ENCODE assay signal across 17 cellular contexts in the genomic region with DNA sequence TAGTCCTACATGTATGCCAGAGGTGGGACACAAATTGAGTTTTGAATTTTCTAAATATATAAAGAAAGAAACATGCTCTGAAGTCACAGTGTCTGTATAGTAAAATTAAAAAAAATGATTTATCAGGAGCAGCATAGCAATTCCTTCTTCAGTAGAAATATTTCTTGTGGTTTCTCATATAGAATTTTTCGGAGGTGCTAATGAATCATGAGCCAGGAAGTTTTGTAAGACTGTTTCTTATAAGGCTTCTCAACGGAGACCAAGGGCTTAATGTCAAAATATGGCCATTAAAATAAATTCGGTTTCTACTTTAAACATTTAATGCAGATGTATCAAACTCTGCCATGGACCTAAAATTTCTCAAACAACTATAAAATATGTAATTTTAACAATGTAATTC.
"Had no signal": no experiment of that assay in that cellular context is flagged by ENCODE, and none has a peak within 500 bp of the region (broad histone marks: within the 10 kb centered on the region; RNA-seq: fewer than 3 reads in every experiment).

No MANE protein-coding gene starts in this region.

- H3K27me3 ChIP-seq: dorsolateral prefrontal cortex, left lung, ovary, right lobe of liver, suprapubic skin had no signal

- H3K36me3 ChIP-seq: left lung, ovary, right lobe of liver, suprapubic skin had no signal

- H3K27me3 Mint-ChIP-seq: activated naive CD8-positive, alpha-beta T cell treated with anti-CD3 and anti-CD28 coated beads, Interleukin-2, amount 10 ng/mL, durations not matched to agents 7 days and 5 days; type B pancreatic cell had no signal

- H3K27ac Mint-ChIP-seq: activated naive CD8-positive, alpha-beta T cell treated with anti-CD3 and anti-CD28 coated beads, Interleukin-2, amount 10 ng/mL, durations not matched to agents 7 days and 5 days; activated T-helper 1 cell treated with anti-CD3 and anti-CD28 coated beads, Interleukin-12 subunit alpha, Interleukin-12 subunit beta, Interleukin-2, Interleukin-4 antibody, amounts not matched to agents 30 ng/mL and 10 ng/mL and 1 ng/mL, durations not matched to agents 14 hours and 24 hours and 36 hours; T-helper 2 cell treated with Interferon-gamma antibody and Interleukin-4, amounts not matched to agents 5 μg/mL and 100 μg/mL, for 36 hours; type B pancreatic cell had no signal

- H3K9me3 Mint-ChIP-seq: activated naive CD8-positive, alpha-beta T cell treated with anti-CD3 and anti-CD28 coated beads, Interleukin-2, amount 10 ng/mL, durations not matched to agents 7 days and 5 days; naive B cell; stimulated activated naive CD8-positive, alpha-beta T cell treated with anti-CD3 and anti-CD28 coated beads, Interleukin-15, Interleukin-2, amounts not matched to agents 100 ng/mL and 50 ng/mL, for 24 hours; T-helper 2 cell treated with Interferon-gamma antibody and Interleukin-4, amounts not matched to agents 5 μg/mL and 100 μg/mL, for 36 hours; type B pancreatic cell had no signal

- H3K36me3 Mint-ChIP-seq: activated naive CD8-positive, alpha-beta T cell treated with anti-CD3 and anti-CD28 coated beads, Interleukin-2, amount 10 ng/mL, durations not matched to agents 7 days and 5 days; naive B cell; type B pancreatic cell had no signal

- H3K4me1 ChIP-seq: right lobe of liver had no signal

- H3K27ac ChIP-seq: dorsolateral prefrontal cortex, ovary, right lobe of liver, suprapubic skin had no signal

- ATAC-seq: activated CD4-positive, CD25-positive, alpha-beta regulatory T cell treated with anti-CD3 and anti-CD28 coated beads, Interleukin-2, amount 50 U/mL, for 24 hours; right lobe of liver had no signal

- DNase-seq: activated CD4-positive, alpha-beta T cell treated with anti-CD3 and anti-CD28 coated beads, Interleukin-2, amount 50 U/mL, for 1 hour; activated naive CD4-positive, alpha-beta T cell; activated naive CD8-positive, alpha-beta T cell treated with anti-CD3 and anti-CD28 coated beads, Interleukin-2, amount 10 ng/mL, durations not matched to agents 7 days and 5 days; aorta; dorsolateral prefrontal cortex; kidney; left lung; mammary epithelial cell; naive B cell; ovary; right lobe of liver had no signal

- H3K9me3 ChIP-seq: left lung, ovary, right lobe of liver, suprapubic skin had no signal

- H3K4me3 Mint-ChIP-seq: activated naive CD8-positive, alpha-beta T cell treated with anti-CD3 and anti-CD28 coated beads, Interleukin-2, amount 10 ng/mL, durations not matched to agents 7 days and 5 days; activated T-helper 1 cell treated with anti-CD3 and anti-CD28 coated beads, Interleukin-12 subunit alpha, Interleukin-12 subunit beta, Interleukin-2, Interleukin-4 antibody, amounts not matched to agents 30 ng/mL and 10 ng/mL and 1 ng/mL, durations not matched to agents 14 hours and 24 hours and 36 hours; naive B cell; stimulated activated naive CD8-positive, alpha-beta T cell treated with anti-CD3 and anti-CD28 coated beads, Interleukin-15, Interleukin-2, amounts not matched to agents 100 ng/mL and 50 ng/mL, for 24 hours; T-helper 2 cell treated with Interferon-gamma antibody and Interleukin-4, amounts not matched to agents 5 μg/mL and 100 μg/mL, for 36 hours; type B pancreatic cell had no signal

- H3K4me3 ChIP-seq: dorsolateral prefrontal cortex, left lung, ovary, right lobe of liver, suprapubic skin had no signal
